13 cellular contexts compared by ENCODE assay signal in genomic region chr10:70652761-70653657, GRCh38. TPM values are rescaled to one million over a fixed set of nuclear protein-coding genes. Genes with fewer than 3 reads are reported as not detected.
DNase-seq lines count a peak whose midpoint lies in the region; FAIRE-seq and TF ChIP-seq lines count a peak whose summit lies in the region.
"Had no signal": no experiment of that assay in that cellular context is flagged by ENCODE, and none has a peak within 500 bp of the region (broad histone marks: within the 10 kb centered on the region; RNA-seq: fewer than 3 reads in every experiment).

No MANE protein-coding gene starts in this region.

- CTCF ChIA-PET in MCF 10A (lab: Yijun Ruan, JAX) (interaction anchor here (0.6 kb wide), 1 partner anchor 264 kb away, joined by 3 read pairs; no protein-coding TSS in a partner anchor), mammary epithelial cell (lab: Charles Lee; ENCODE audit: low non-redundant PET) (interaction anchor here (0.6 kb wide), 1 partner anchor 214 kb away, joined by 3 read pairs; no protein-coding TSS in a partner anchor)

- DNase-seq in MCF 10A (ENCODE audit: unreplicated experiment) (peak; percentile 83), breast epithelium (ENCODE audit: low spot score in 2 of 2) (no peak), mammary epithelial cell (peak; percentile 94), kidney epithelial cell (ENCODE audit: low read depth) (peak; percentile 94), urothelium cell line (ENCODE audit: low spot score) (peak; percentile 83), inferior parietal cortex (ENCODE audit: extremely low spot score) (no peak), amygdala (lab: John Stamatoyannopoulos, UW) (no peak)
- no peak for DNase-seq in activated T-cell treated with anti-CD3 and anti-CD28 coated beads, Interleukin-2, amount 50 U/mL, for 24 hours
- DNase-seq: activated naive CD4-positive, alpha-beta T cell treated with Interleukin-2 at 50 U/mL for 16 hours; hypothalamus; NCI-H2029 had no signal

- no TSS peak for BruUV-seq in MCF 10A (replicated peaks; lab: Mats Ljungman, UMichigan)
- no TSS peak for BruUV-seq in mammary epithelial cell (replicated peaks; lab: Mats Ljungman, UMichigan)

- intact Hi-C loops in MCF 10A (cut with micrococcal nuclease), result no loop called here
- intact Hi-C loops in breast epithelium (cut with DNase I; ENCODE audit: low total_unique reads), result no loop called here
- intact Hi-C loops in mammary epithelial cell (cut with micrococcal nuclease), result no loop called here

- no peak overlapping the region for H2AFZ ChIP-seq in mammary epithelial cell (ENCODE audit: low read depth, low read length)

- H3K27me3 ChIP-seq in breast epithelium, result no peaks in the 10 kb centered on the region
- H3K27me3 ChIP-seq in mammary epithelial cell (ENCODE audit: insufficient read depth, low read length), result no peaks in the 10 kb centered on the region
- no peaks in the 10 kb centered on the region for H3K27me3 ChIP-seq in kidney epithelial cell (ENCODE audit: control insufficient read depth, insufficient read depth, low read length)
- H3K27me3 ChIP-seq: uterus had no signal

- no peaks in the 10 kb centered on the region for H3K79me2 ChIP-seq in mammary epithelial cell (ENCODE audit: insufficient read depth, low read length)

- H4K20me1 ChIP-seq in mammary epithelial cell (ENCODE audit: insufficient read depth, low read length), result no peaks in the 10 kb centered on the region

- H3K27ac Mint-ChIP-seq in MCF 10A (ENCODE audit: low read depth, unreplicated experiment), result no peak overlapping the region
- H3K27ac Mint-ChIP-seq in activated T-cell treated with anti-CD3 and anti-CD28 coated beads, Interleukin-2, amount 50 U/mL, for 24 hours, result no peak overlapping the region

- dilution Hi-C loops in mammary epithelial cell (cut with HindIII; ENCODE audit: low sequenced_read_pairs), result loop anchor here (5.0 kb wide), 1 partner anchor 101 kb away; no protein-coding TSS in a partner anchor

- no peak overlapping the region for H3K9ac ChIP-seq in mammary epithelial cell (ENCODE audit: insufficient read depth, low read length)

- H3K36me3 ChIP-seq in breast epithelium (no peaks in the 10 kb centered on the region), mammary epithelial cell (ENCODE audit: insufficient read depth, low read length) (no peaks in the 10 kb centered on the region), kidney epithelial cell (ENCODE audit: control insufficient read depth, insufficient read depth, low read length) (no peaks in the 10 kb centered on the region)
- H3K36me3 ChIP-seq: uterus had no signal

- TF ChIP-seq POLR2A in breast epithelium (IDR thresholded peaks at IDR 0.05), result no peak

- TF ChIP-seq CTCF in MCF 10A (IDR thresholded peaks at IDR 0.05; ENCODE audit: unreplicated experiment) (no peak), breast epithelium (IDR thresholded peaks at IDR 0.05) (no peak), mammary epithelial cell (conservative IDR thresholded peaks at IDR 0.05 in 1 of 2, IDR thresholded peaks at IDR 0.05 in 1 of 2; ENCODE audit: extremely low read depth in 1 of 2, insufficient read depth in 1 of 2, low read depth in 1 of 2, low read length in 2 of 2) (no peak), kidney epithelial cell (IDR thresholded peaks at IDR 0.05; ENCODE audit: insufficient read depth, low read length, poor library complexity, severe bottlenecking) (no peak)

- FAIRE-seq in urothelium cell line (lab: Jason Lieb, UNC), result no peak
- FAIRE-seq: A549 had no signal

- in situ Hi-C loops in mammary epithelial cell (cut with MboI; ENCODE audit: low sequenced_read_pairs in 2 of 2), result no loop called here

- H3K4me1 Mint-ChIP-seq in MCF 10A (ENCODE audit: insufficient read depth, unreplicated experiment), result peaks cover 38% of the 10 kb centered on the region
- H3K4me1 Mint-ChIP-seq in activated T-cell treated with anti-CD3 and anti-CD28 coated beads, Interleukin-2, amount 50 U/mL, for 24 hours (ENCODE audit: low read depth), result peaks cover 15% of the 10 kb centered on the region

- no peaks in the 10 kb centered on the region for H3K36me3 Mint-ChIP-seq in MCF 10A (ENCODE audit: insufficient read depth, unreplicated experiment)
- peaks cover 3% of the 10 kb centered on the region for H3K36me3 Mint-ChIP-seq in activated T-cell treated with anti-CD3 and anti-CD28 coated beads, Interleukin-2, amount 50 U/mL, for 24 hours (ENCODE audit: low read depth)

- POLR2A ChIA-PET in MCF 10A (lab: Yijun Ruan, JAX), result interaction anchor here (0.6 to 1.1 kb wide), 4 partner anchors 9 to 483 kb away, joined by 3 to 9 read pairs (median 4); no protein-coding TSS in a partner anchor

- no peaks in the 10 kb centered on the region for H3K9me3 Mint-ChIP-seq in MCF 10A (ENCODE audit: unreplicated experiment)
- H3K9me3 Mint-ChIP-seq in activated T-cell treated with anti-CD3 and anti-CD28 coated beads, Interleukin-2, amount 50 U/mL, for 24 hours, result peaks cover 40% of the 10 kb centered on the region

- no peaks in the 10 kb centered on the region for H3K27me3 Mint-ChIP-seq in MCF 10A (ENCODE audit: insufficient read depth, unreplicated experiment)
- H3K27me3 Mint-ChIP-seq in activated T-cell treated with anti-CD3 and anti-CD28 coated beads, Interleukin-2, amount 50 U/mL, for 24 hours, result no peaks in the 10 kb centered on the region

- no peak overlapping the region for H3K4me3 Mint-ChIP-seq in MCF 10A (ENCODE audit: unreplicated experiment)
- no peak overlapping the region for H3K4me3 Mint-ChIP-seq in activated T-cell treated with anti-CD3 and anti-CD28 coated beads, Interleukin-2, amount 50 U/mL, for 24 hours

- H3K9me3 ChIP-seq in breast epithelium (peaks cover 12 to 37% of the 10 kb centered on the region in 2 donors), mammary epithelial cell (replicated peaks; ENCODE audit: insufficient read depth, low read length) (peaks cover 11% of the 10 kb centered on the region)
- H3K9me3 ChIP-seq: uterus had no signal

- no peak overlapping the region for H3K4me3 ChIP-seq in breast epithelium
- no peak overlapping the region for H3K4me3 ChIP-seq in mammary epithelial cell (replicated peaks in 1 of 3; ENCODE audit: insufficient read depth in 1 of 3, low read depth in 2 of 3, low read length in 3 of 3)
- H3K4me3 ChIP-seq in kidney epithelial cell (ENCODE audit: low read depth, low read length), result no peak overlapping the region
- H3K4me3 ChIP-seq: A549, uterus had no signal

- WGBS in mammary epithelial cell (ENCODE audit: low coverage, missing lambda C conversion rate), result 60% methylated on average over 13 of the region's 16 CpGs

- H3K4me1 ChIP-seq in breast epithelium, result no peaks in the 10 kb centered on the region
- H3K4me1 ChIP-seq in mammary epithelial cell (ENCODE audit: insufficient read depth, low read length), result peaks cover 56% of the 10 kb centered on the region
- H3K4me1 ChIP-seq: A549, uterus had no signal

- no peak overlapping the region for H3K4me2 ChIP-seq in mammary epithelial cell (ENCODE audit: insufficient read depth, low read depth, low read length)
- H3K4me2 ChIP-seq: A549 had no signal

- H3K27ac ChIP-seq in breast epithelium (no peak overlapping the region), mammary epithelial cell (ENCODE audit: insufficient read depth, low read depth, low read length) (no peak overlapping the region)
- H3K27ac ChIP-seq: A549, uterus had no signal

RNA-seq across cellular contexts. Expression of gene ADAMTS14, which starts 19.3 kb away (rescaled TPM):
- total RNA-seq in MCF 10A (2022) (0.25 TPM in 1 of 2 replicates, not detected in the other), breast epithelium (under 1 TPM; under 0.01 to 0.15 (median under 0.01) TPM), mammary epithelial cell (under 1 TPM; 0.35 to 0.50 TPM), kidney epithelial cell (1.3 and 1.6 TPM in 2 replicates)
- 0.15 TPM for polyA plus RNA-seq in mammary epithelial cell
- not detected for polyA minus RNA-seq in mammary epithelial cell

RNA-seq across cellular contexts. Expression of gene PRF1, which starts 50.5 kb away (rescaled TPM):
- total RNA-seq in MCF 10A (2022) (not detected in 2 replicates), breast epithelium (1 to 10 TPM; 2.2 to 4.3 (median 2.2) TPM), mammary epithelial cell (not detected), kidney epithelial cell (not detected in 2 replicates)
- polyA plus RNA-seq in mammary epithelial cell, result 0.07 TPM
- polyA minus RNA-seq in mammary epithelial cell, result not detected
- polyA plus RNA-seq: A549 had no signal

Comparison
In these comparisons a context has a peak if more than half of its experiments do, and no peak if none do; other contexts are left out.
1. DNase-seq: peak in MCF 10A (single experiment), mammary epithelial cell (single experiment), kidney epithelial cell (single experiment) and urothelium cell line (single experiment); none in breast epithelium (0 of 2), activated T-cell treated with anti-CD3 and anti-CD28 coated beads, Interleukin-2, amount 50 U/mL, for 24 hours (single experiment), inferior parietal cortex (single experiment) and amygdala (0 of 56).